ENCODE assay signal across 12 cellular contexts in genomic region chr17:50627782-50628601, GRCh38. TPM values are rescaled to one million over a fixed set of nuclear protein-coding genes. Genes with fewer than 3 reads are reported as not detected.
DNase-seq lines count a peak whose midpoint lies in the region; ATAC-seq and TF ChIP-seq lines count a peak whose summit lies in the region.
"Had no signal": no experiment of that assay in that cellular context is flagged by ENCODE, and none has a peak within 500 bp of the region (broad histone marks: within the 10 kb centered on the region; RNA-seq: fewer than 3 reads in every experiment).

No MANE protein-coding gene starts in this region.

- H3K27me3 ChIP-seq in Panc1 (ENCODE audit: control insufficient read depth, insufficient read depth, low read length) (no peaks in the 10 kb centered on the region), iPS-20b (ENCODE audit: insufficient read depth, low read length) (peaks cover 22% of the 10 kb centered on the region), transverse colon (peaks cover 3% of the 10 kb centered on the region), A673 (replicated peaks; ENCODE audit: insufficient read depth, low read depth, low read length, poor library complexity) (no peaks in the 10 kb centered on the region)

- H3K4me1 ChIP-seq in Panc1 (ENCODE audit: control insufficient read depth, insufficient read depth, low read length), result peaks cover 81% of the 10 kb centered on the region
- H3K4me1 ChIP-seq in iPS-20b (ENCODE audit: insufficient read depth, low read length), result peaks cover 8% of the 10 kb centered on the region; the same call in 1 of the 2 replicates
- H3K4me1 ChIP-seq in transverse colon, result peaks cover 3 to 48% (median 33%) of the 10 kb centered on the region in 4 donors
- peaks cover 28% of the 10 kb centered on the region for H3K4me1 ChIP-seq in A673 (ENCODE audit: insufficient read depth, low read length, poor library complexity, severe bottlenecking)

- intact Hi-C loops in activated naive CD4-positive, alpha-beta T cell treated with anti-CD3 and anti-CD28 coated beads for 36 hours (cut with micrococcal nuclease), result loop anchor here (5.0 kb wide), 1 partner anchor 66 kb away; the partner anchor contains the start of gene CACNA1G
- intact Hi-C loops in Panc1 (cut with micrococcal nuclease; ENCODE audit: unreplicated experiment) (loop anchor here (2.0 kb wide), 1 partner anchor 77 kb away; no protein-coding TSS in a partner anchor), transverse colon (cut with DNase I; ENCODE audit: low total_unique reads) (loop anchor here (5.0 kb wide), 1 partner anchor 81 kb away; the partner anchor contains the start of gene SPATA20), A673 (cut with micrococcal nuclease; ENCODE audit: unreplicated experiment) (loop anchor here (2.0 kb wide), 1 partner anchor 145 kb away; no protein-coding TSS in a partner anchor)

- no peak overlapping the region for H3K9ac ChIP-seq in iPS-20b (ENCODE audit: low read depth, low read length)
- H3K9ac ChIP-seq: KMS-11 had no signal

- no peak for TF ChIP-seq EP300 in transverse colon (IDR thresholded peaks at IDR 0.05; ENCODE audit: low read depth)

- WGBS in transverse colon (ENCODE audit: low coverage in 1 of 2), 2 donors, result 27% methylated on average over 17 of the region's 17 CpGs; no CpG with 5 or more reads in 1 of the 2 donors

- H3K27me3 Mint-ChIP-seq in activated naive CD4-positive, alpha-beta T cell treated with anti-CD3 and anti-CD28 coated beads, Interleukin-2, amount 10 ng/mL, durations not matched to agents 7 days and 5 days, result peaks cover 96% of the 10 kb centered on the region
- H3K27me3 Mint-ChIP-seq in activated naive CD4-positive, alpha-beta T cell treated with anti-CD3 and anti-CD28 coated beads for 36 hours (ENCODE audit: low read depth), result peaks cover 38% of the 10 kb centered on the region

- H3K4me3 ChIP-seq in Panc1 (ENCODE audit: low read depth in 2 of 2, low read length in 2 of 2) (peak overlapping the region; percentile 20 to 32), iPS-20b (ENCODE audit: low read length) (peak overlapping the region; percentile 50; the same call in 1 of the 2 replicates), transverse colon (no peak overlapping the region), A673 (ENCODE audit: low read depth, low read length, poor library complexity, severe bottlenecking) (no peak overlapping the region)

- no TSS peak for BruUV-seq in Panc1 (replicated peaks; lab: Mats Ljungman, UMichigan)
- no TSS peak for BruUV-seq in A673 (replicated peaks; lab: Mats Ljungman, UMichigan)

- in situ Hi-C loops in Panc1 (cut with HindIII; ENCODE audit: low pct_unique_long_range_greater_than_20kb, low sequenced_read_pairs) (no loop called here), transverse colon (cut with MboI; ENCODE audit: low pct_ligation_motif_present in 1 of 4, low pct_unique_long_range_greater_than_20kb in 1 of 4, low sequenced_read_pairs in 3 of 4) (loop anchor here in 1 of 4 donors (10.0 kb wide), 1 partner anchor 83 kb away; the partner anchor contains the start of gene SPATA20)

- CTCF ChIA-PET in activated naive CD4-positive, alpha-beta T cell treated with anti-CD3 and anti-CD28 coated beads, Interleukin-2, amount 10 ng/mL, durations not matched to agents 7 days and 5 days (lab: Charles Lee), result interaction anchor here (0.9 to 8.0 kb wide), 10 partner anchors 8 to 213 kb away, joined by 3 to 81 read pairs (median 9); no protein-coding TSS in a partner anchor
- CTCF ChIA-PET in activated naive CD4-positive, alpha-beta T cell treated with anti-CD3 and anti-CD28 coated beads for 36 hours (lab: Charles Lee), result interaction anchor here (0.6 to 4.8 kb wide), 13 partner anchors 11 to 149 kb away, joined by 3 to 50 read pairs (median 3); no protein-coding TSS in a partner anchor
- CTCF ChIA-PET in Panc1 (lab: Charles Lee), result interaction anchor here (0.7 to 3.8 kb wide), 10 partner anchors 11 to 84 kb away, joined by 3 to 16 read pairs (median 4); partner anchors contain the start of gene SPATA20
- CTCF ChIA-PET in A673 (lab: Charles Lee), result interaction anchor here (0.6 kb wide), 2 partner anchors 21 to 142 kb away, joined by 3 to 6 read pairs; no protein-coding TSS in a partner anchor

- peak; percentile 54 for ATAC-seq in Panc1
- ATAC-seq in HG03457 (IDR thresholded peaks at IDR 0.05; ENCODE audit: unreplicated experiment), result no peak

- H3K9me3 ChIP-seq in Panc1 (ENCODE audit: control insufficient read depth, insufficient read depth, low read depth, low read length) (no peaks in the 10 kb centered on the region), iPS-20b (ENCODE audit: insufficient read depth, low read depth, low read length) (no peaks in the 10 kb centered on the region), transverse colon (no peaks in the 10 kb centered on the region), A673 (ENCODE audit: low read depth, low read length, poor library complexity, severe bottlenecking) (no peaks in the 10 kb centered on the region)

- no peak for TF ChIP-seq POLR2A in transverse colon (IDR thresholded peaks at IDR 0.05)

- H3K36me3 ChIP-seq in Panc1 (ENCODE audit: control insufficient read depth, insufficient read depth, low read length) (no peaks in the 10 kb centered on the region), iPS-20b (ENCODE audit: insufficient read depth, low read depth, low read length) (no peaks in the 10 kb centered on the region), transverse colon (no peaks in the 10 kb centered on the region), A673 (ENCODE audit: insufficient read depth, low read length, poor library complexity, severe bottlenecking) (no peaks in the 10 kb centered on the region)

- H3K4me3 Mint-ChIP-seq in activated naive CD4-positive, alpha-beta T cell treated with anti-CD3 and anti-CD28 coated beads, Interleukin-2, amount 10 ng/mL, durations not matched to agents 7 days and 5 days, result no peak overlapping the region
- no peak overlapping the region for H3K4me3 Mint-ChIP-seq in activated naive CD4-positive, alpha-beta T cell treated with anti-CD3 and anti-CD28 coated beads for 36 hours

- H3K27ac Mint-ChIP-seq in activated naive CD4-positive, alpha-beta T cell treated with anti-CD3 and anti-CD28 coated beads, Interleukin-2, amount 10 ng/mL, durations not matched to agents 7 days and 5 days, result no peak overlapping the region
- no peak overlapping the region for H3K27ac Mint-ChIP-seq in activated naive CD4-positive, alpha-beta T cell treated with anti-CD3 and anti-CD28 coated beads for 36 hours

- no peaks in the 10 kb centered on the region for H3K9me3 Mint-ChIP-seq in activated naive CD4-positive, alpha-beta T cell treated with anti-CD3 and anti-CD28 coated beads, Interleukin-2, amount 10 ng/mL, durations not matched to agents 7 days and 5 days
- no peaks in the 10 kb centered on the region for H3K9me3 Mint-ChIP-seq in activated naive CD4-positive, alpha-beta T cell treated with anti-CD3 and anti-CD28 coated beads for 36 hours

- no peaks in the 10 kb centered on the region for H3K36me3 Mint-ChIP-seq in activated naive CD4-positive, alpha-beta T cell treated with anti-CD3 and anti-CD28 coated beads, Interleukin-2, amount 10 ng/mL, durations not matched to agents 7 days and 5 days
- H3K36me3 Mint-ChIP-seq in activated naive CD4-positive, alpha-beta T cell treated with anti-CD3 and anti-CD28 coated beads for 36 hours (ENCODE audit: low read depth), result no peaks in the 10 kb centered on the region
- H3K36me3 Mint-ChIP-seq: naive B cell had no signal

- peaks cover 6% of the 10 kb centered on the region for H3K4me1 Mint-ChIP-seq in activated naive CD4-positive, alpha-beta T cell treated with anti-CD3 and anti-CD28 coated beads, Interleukin-2, amount 10 ng/mL, durations not matched to agents 7 days and 5 days
- no peaks in the 10 kb centered on the region for H3K4me1 Mint-ChIP-seq in activated naive CD4-positive, alpha-beta T cell treated with anti-CD3 and anti-CD28 coated beads for 36 hours (ENCODE audit: low read depth)

- H3K27ac ChIP-seq in Panc1 (ENCODE audit: low read length) (peak overlapping the region; percentile 100), iPS-20b (ENCODE audit: low read length) (no peak overlapping the region), transverse colon (peak overlapping the region in 3 of 4 donors; percentile 15 to 67 (median 33)), A673 (ENCODE audit: low read depth, low read length, poor library complexity, severe bottlenecking) (no peak overlapping the region)
- H3K27ac ChIP-seq: KMS-11 had no signal

- TF ChIP-seq CTCF in Panc1 (IDR thresholded peaks at IDR 0.05) (no peak), transverse colon (IDR thresholded peaks at IDR 0.05) (peak in 2 of 5 experiments; percentile 28 to 59), A673 (conservative IDR thresholded peaks at IDR 0.05; ENCODE audit: low read depth, low read length) (no peak)

- DNase-seq in activated naive CD4-positive, alpha-beta T cell treated with anti-CD3 and anti-CD28 coated beads, Interleukin-2, amount 10 ng/mL, durations not matched to agents 7 days and 5 days, result peak; percentile 39
- no peak for DNase-seq in activated naive CD4-positive, alpha-beta T cell treated with anti-CD3 and anti-CD28 coated beads for 36 hours
- DNase-seq in Panc1 (ENCODE audit: low read depth, low spot score) (no peak), transverse colon (peak; percentile 69), NOMO-1 treated with dmso at 0.1 percent for 144 hours (lab: John Stamatoyannopoulos, UW; ENCODE audit: unreplicated experiment) (no peak), A673 (ENCODE audit: low spot score) (no peak)
- DNase-seq: C1 segment of cervical spinal cord, naive B cell had no signal

- POLR2A ChIA-PET in Panc1 (lab: Charles Lee), result no interaction called here
- POLR2A ChIA-PET in A673 (lab: Charles Lee; ENCODE audit: low non-redundant PET), result no interaction called here

RNA-seq across cellular contexts. Expression of gene ABCC3, which starts 6.7 kb away (rescaled TPM):
- not detected for total RNA-seq in activated naive CD4-positive, alpha-beta T cell treated with anti-CD3 and anti-CD28 coated beads for 36 hours
- total RNA-seq in Panc1 (2021; ENCODE audit: unreplicated experiment) (128 TPM), transverse colon (100 to 1,000 TPM; 297 to 655 (median 533) TPM), A673 (2021) (0.56 and 1.2 TPM in 2 replicates)
- polyA plus RNA-seq in Panc1 (2012; ENCODE audit: insufficient read length), result 188 TPM
- total RNA-seq: T-helper 2 cell treated with Interferon-gamma antibody and Interleukin-4, amounts not matched to agents 100 ng/mL and 5 ng/mL, for 36 hours had no signal

Comparison
In these comparisons a context has a peak if more than half of its experiments do, and no peak if none do; other contexts are left out.
1. DNase-seq: peak in activated naive CD4-positive, alpha-beta T cell treated with anti-CD3 and anti-CD28 coated beads, Interleukin-2, amount 10 ng/mL, durations not matched to agents 7 days and 5 days (single experiment) and transverse colon (single experiment); none in activated naive CD4-positive, alpha-beta T cell treated with anti-CD3 and anti-CD28 coated beads for 36 hours (single experiment), Panc1 (single experiment), NOMO-1 treated with dmso at 0.1 percent for 144 hours (single experiment) and A673 (single experiment).
2. H3K27ac ChIP-seq: peak in Panc1 (single experiment) and transverse colon (3 of 4); none in iPS-20b (single experiment) and A673 (single experiment).
3. H3K4me3 ChIP-seq: peak in Panc1 (2 of 2) and iPS-20b (single experiment); none in transverse colon (0 of 4) and A673 (single experiment).
4. RNA of gene ABCC3, which starts 6.7 kb away (total RNA-seq): 297 to 655 TPM in transverse colon and 128 TPM in Panc1 (single experiment); 0.56 to 1.2 TPM in A673 and not detected in activated naive CD4-positive, alpha-beta T cell treated with anti-CD3 and anti-CD28 coated beads for 36 hours; every median in the first group is over 10 times any median in the second.